Comparison of ENCODE assay signal across 8 cellular contexts in genomic region chr7:7969306-7970112, GRCh38. TPM values are rescaled to one million over a fixed set of nuclear protein-coding genes. Genes with fewer than 3 reads are reported as not detected.
A peak's percentile ranks its signal among the peaks of the same experiment; 100 is the strongest.
DNase-seq lines count a peak whose midpoint lies in the region; ATAC-seq and TF ChIP-seq lines count a peak whose summit lies in the region.

No MANE protein-coding gene starts in this region.

- peaks cover 57% of the 10 kb centered on the region for H3K4me1 ChIP-seq in CD4-positive, alpha-beta memory T cell (ENCODE audit: insufficient read depth, low read length)

- H3K4me1 Mint-ChIP-seq in CD4-positive, alpha-beta memory T cell = peaks cover 19 to 33% (median 21%) of the 10 kb centered on the region in 4 donors
- H3K4me1 Mint-ChIP-seq in activated B cell treated with CpG ODN at 0.5 μM for 24 hours (peaks cover 33% of the 10 kb centered on the region), chondrocyte (ENCODE audit: low read depth) (peaks cover 10% of the 10 kb centered on the region)

- peak overlapping the region in 3 of 7 donors; percentile 20 to 62 (median 54) for H3K27ac Mint-ChIP-seq in CD4-positive, alpha-beta memory T cell
- peak overlapping the region; percentile 75 for H3K27ac Mint-ChIP-seq in activated B cell treated with CpG ODN at 0.5 μM for 24 hours
- peak overlapping the region; percentile 17 for H3K27ac Mint-ChIP-seq in chondrocyte (ENCODE audit: unreplicated experiment)

- H3K36me3 ChIP-seq in CD4-positive, alpha-beta memory T cell (ENCODE audit: insufficient read depth, low read length) = no peaks in the 10 kb centered on the region

- H3K4me3 ChIP-seq in CD4-positive, alpha-beta memory T cell (ENCODE audit: low read length in 2 of 2) = peak overlapping the region; percentile 96 to 99

- H3K9me3 Mint-ChIP-seq in CD4-positive, alpha-beta memory T cell = no peaks in the 10 kb centered on the region
- H3K9me3 Mint-ChIP-seq in activated B cell treated with CpG ODN at 0.5 μM for 24 hours (no peaks in the 10 kb centered on the region), chondrocyte (ENCODE audit: low read depth) (no peaks in the 10 kb centered on the region)

- TF ChIP-seq CTCF in activated B cell treated with CpG ODN at 0.5 μM for 24 hours (IDR thresholded peaks at IDR 0.05) (no peak), chondrocyte (IDR thresholded peaks at IDR 0.05) (peak; percentile 45)

- H3K27ac ChIP-seq in CD4-positive, alpha-beta memory T cell (ENCODE audit: low read depth, low read length) = peak overlapping the region; percentile 79

- CTCF ChIA-PET in CD4-positive, alpha-beta memory T cell (lab: Charles Lee; ENCODE audit: partially characterized antibody) = interaction anchor here (0.8 to 2.6 kb wide), 8 partner anchors 9 to 288 kb away, joined by 3 to 9 read pairs (median 7); no protein-coding TSS in a partner anchor
- CTCF ChIA-PET in activated B cell treated with CpG ODN at 0.5 μM for 24 hours (lab: Charles Lee) = interaction anchor here (1.5 to 2.2 kb wide), 3 partner anchors 66 to 288 kb away, joined by 5 to 19 read pairs (median 5); no protein-coding TSS in a partner anchor

- no peaks in the 10 kb centered on the region for H3K27me3 ChIP-seq in CD4-positive, alpha-beta memory T cell (ENCODE audit: insufficient read depth, low read length)

- DNase-seq in CD4-positive, alpha-beta memory T cell = peak; percentile 48 to 68 (median 56)
- DNase-seq in NCI-H1105 (lab: John Stamatoyannopoulos, UW) (peak; percentile 46), activated B cell treated with CpG ODN at 0.5 μM for 24 hours (peak; percentile 57), chondrocyte (ENCODE audit: low spot score) (no peak), left lobe of liver (ENCODE audit: low spot score) (peak; percentile 59)
- peak; percentile 31 to 36 for DNase-seq in stimulated activated CD4-positive, alpha-beta T cell treated with anti-CD3 and anti-CD28 coated beads, Interleukin-2, amount 100 ng/mL, for 48 hours

- POLR2A ChIA-PET in CD4-positive, alpha-beta memory T cell (lab: Charles Lee; ENCODE audit: partially characterized antibody) = interaction anchor here (0.8 to 6.3 kb wide), 36 partner anchors 8 to 793 kb away, joined by 3 to 102 read pairs (median 6); partner anchors contain the start of gene UMAD1
- POLR2A ChIA-PET in activated B cell treated with CpG ODN at 0.5 μM for 24 hours (lab: Charles Lee) = interaction anchor here (0.6 to 6.7 kb wide), 27 partner anchors 9 to 402 kb away, joined by 3 to 75 read pairs (median 4); partner anchors contain the start of gene UMAD1

- H3K4me3 Mint-ChIP-seq in CD4-positive, alpha-beta memory T cell = peak overlapping the region in 7 of 8 donors; percentile 65 to 97 (median 87)
- H3K4me3 Mint-ChIP-seq in activated B cell treated with CpG ODN at 0.5 μM for 24 hours = peak overlapping the region; percentile 92
- H3K4me3 Mint-ChIP-seq in chondrocyte (ENCODE audit: unreplicated experiment) = peak overlapping the region; percentile 84

- H3K9me3 ChIP-seq in CD4-positive, alpha-beta memory T cell (ENCODE audit: control insufficient read depth in 1 of 2, low read length in 2 of 2) = no peaks in the 10 kb centered on the region

- H3K27me3 Mint-ChIP-seq in CD4-positive, alpha-beta memory T cell = no peaks in the 10 kb centered on the region
- H3K27me3 Mint-ChIP-seq in activated B cell treated with CpG ODN at 0.5 μM for 24 hours (no peaks in the 10 kb centered on the region), chondrocyte (ENCODE audit: low read depth) (no peaks in the 10 kb centered on the region)

- intact Hi-C loops in CD4-positive, alpha-beta memory T cell (cut with micrococcal nuclease) = loop anchor here (1.0 to 5.0 kb wide), 8 partner anchors 10 to 787 kb away; partner anchors contain the start of genes C1GALT1 and MIOS
- intact Hi-C loops in activated B cell treated with CpG ODN at 0.5 μM for 24 hours (cut with micrococcal nuclease) = loop anchor here (2.0 to 5.0 kb wide), 6 partner anchors 17 to 1242 kb away; no protein-coding TSS in a partner anchor

- H3K36me3 Mint-ChIP-seq in CD4-positive, alpha-beta memory T cell = peaks cover 0 to 2% of the 10 kb centered on the region in 2 donors
- H3K36me3 Mint-ChIP-seq in activated B cell treated with CpG ODN at 0.5 μM for 24 hours (ENCODE audit: low read depth) (no peaks in the 10 kb centered on the region), chondrocyte (ENCODE audit: low read depth) (no peaks in the 10 kb centered on the region)

- ATAC-seq in GM19467 (IDR thresholded peaks at IDR 0.05; ENCODE audit: unreplicated experiment) = peak; percentile 2
- peak; percentile 1 for ATAC-seq in activated B cell treated with CpG ODN at 0.5 μM for 24 hours (ENCODE audit: low read depth)
- ATAC-seq in left lobe of liver = peak; percentile 6
- ATAC-seq in GM18861 (IDR thresholded peaks at IDR 0.05; ENCODE audit: unreplicated experiment) = no peak

RNA-seq across cellular contexts. Expression of gene GLCCI1, which starts 0.9 kb away (rescaled TPM):
- 10 to 100 TPM; 46.7 to 49.7 TPM for total RNA-seq in CD4-positive, alpha-beta memory T cell
- 10 to 100 TPM; 10.4 to 21.9 TPM for polyA plus RNA-seq in CD4-positive, alpha-beta memory T cell
- total RNA-seq in activated B cell treated with CpG ODN at 0.5 μM for 24 hours (32.4 and 37.4 TPM in 2 replicates), chondrocyte (10.2 to 11.4 TPM (median 10.9 TPM) in 3 replicates), left lobe of liver (4.4 TPM)
